18 cellular contexts compared by ENCODE assay signal in the genomic region with DNA sequence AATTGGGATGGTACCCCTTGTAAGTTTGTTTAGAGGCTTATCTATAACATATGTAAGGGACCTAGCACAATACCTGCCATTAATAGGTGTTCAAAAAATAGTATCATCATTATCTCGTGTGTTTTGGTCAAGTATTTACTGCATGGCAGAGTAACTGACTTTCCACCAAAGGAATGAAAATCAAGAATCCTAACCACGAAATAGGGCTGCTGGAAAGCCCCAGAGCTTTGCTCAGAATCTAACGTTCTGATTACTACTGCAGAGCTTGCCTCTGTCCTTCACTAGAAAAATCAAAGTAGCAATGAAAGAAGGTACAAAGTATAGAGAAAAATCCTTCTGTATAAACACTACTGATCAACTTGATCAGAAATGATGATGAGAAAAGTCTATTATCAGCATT. TPM values are rescaled to one million over a fixed set of nuclear protein-coding genes. Genes with fewer than 3 reads are reported as not detected.
A peak's percentile ranks its signal among the peaks of the same experiment; 100 is the strongest.
DNase-seq lines count a peak whose midpoint lies in the region; ATAC-seq, FAIRE-seq and TF ChIP-seq lines count a peak whose summit lies in the region.
"Had no signal": no experiment of that assay in that cellular context is flagged by ENCODE, and none has a peak within 500 bp of the region (broad histone marks: within the 10 kb centered on the region; RNA-seq: fewer than 3 reads in every experiment).

No MANE protein-coding gene starts in this region.

- peak overlapping the region; percentile 66 for H3K27ac Mint-ChIP-seq in activated T-helper 1 cell treated with anti-CD3 and anti-CD28 coated beads, Interleukin-12 subunit alpha, Interleukin-12 subunit beta, Interleukin-2, Interleukin-4 antibody, amounts not matched to agents 30 ng/mL and 10 ng/mL and 1 ng/mL, durations not matched to agents 14 hours and 24 hours and 36 hours
- H3K27ac Mint-ChIP-seq in activated CD4-positive, alpha-beta memory T cell treated with anti-CD3 and anti-CD28 coated beads for 36 hours: no peak overlapping the region
- H3K27ac Mint-ChIP-seq: CD8-positive, alpha-beta T cell had no signal

- CTCF ChIA-PET in activated CD4-positive, alpha-beta memory T cell treated with anti-CD3 and anti-CD28 coated beads for 36 hours (lab: Charles Lee): no interaction called here

- peak; percentile 52 for FAIRE-seq in GM18507 (lab: Jason Lieb, UNC)
- FAIRE-seq: D721Med, HepG2, HTR-8/SVneo had no signal

- intact Hi-C loops in activated T-helper 1 cell treated with anti-CD3 and anti-CD28 coated beads, Interleukin-12 subunit alpha, Interleukin-12 subunit beta, Interleukin-2, Interleukin-4 antibody, amounts not matched to agents 30 ng/mL and 10 ng/mL and 1 ng/mL, durations not matched to agents 14 hours and 24 hours and 36 hours (cut with micrococcal nuclease): no loop called here
- intact Hi-C loops in activated CD4-positive, alpha-beta memory T cell treated with anti-CD3 and anti-CD28 coated beads for 36 hours (cut with micrococcal nuclease): no loop called here

- peaks cover 84% of the 10 kb centered on the region for H3K36me3 Mint-ChIP-seq in activated T-helper 1 cell treated with anti-CD3 and anti-CD28 coated beads, Interleukin-12 subunit alpha, Interleukin-12 subunit beta, Interleukin-2, Interleukin-4 antibody, amounts not matched to agents 30 ng/mL and 10 ng/mL and 1 ng/mL, durations not matched to agents 14 hours and 24 hours and 36 hours (ENCODE audit: low read depth)
- peaks cover 82% of the 10 kb centered on the region for H3K36me3 Mint-ChIP-seq in activated CD4-positive, alpha-beta memory T cell treated with anti-CD3 and anti-CD28 coated beads for 36 hours

- DNase-seq in GM12865 (ENCODE audit: low read depth) (peak; percentile 37), GM18507 (ENCODE audit: extremely low spot score, insufficient read length, low read depth) (no peak), fibroblast of peridontal ligament (ENCODE audit: extremely low read depth) (peak; percentile 23), cerebellum (ENCODE audit: low spot score) (no peak)
- DNase-seq in activated T-helper 1 cell treated with anti-CD3 and anti-CD28 coated beads, Interleukin-12 subunit alpha, Interleukin-12 subunit beta, Interleukin-2, Interleukin-4 antibody, amounts not matched to agents 30 ng/mL and 10 ng/mL and 1 ng/mL, durations not matched to agents 14 hours and 24 hours and 36 hours (ENCODE audit: low spot score): no peak
- DNase-seq in activated CD4-positive, alpha-beta memory T cell treated with anti-CD3 and anti-CD28 coated beads for 36 hours: no peak
- DNase-seq: CD8-positive, alpha-beta T cell; COR-L47; DND-41; GDM1; GM23248; H7 had no signal

- no peaks in the 10 kb centered on the region for H3K27me3 Mint-ChIP-seq in activated T-helper 1 cell treated with anti-CD3 and anti-CD28 coated beads, Interleukin-12 subunit alpha, Interleukin-12 subunit beta, Interleukin-2, Interleukin-4 antibody, amounts not matched to agents 30 ng/mL and 10 ng/mL and 1 ng/mL, durations not matched to agents 14 hours and 24 hours and 36 hours (ENCODE audit: insufficient read depth)
- H3K27me3 Mint-ChIP-seq in activated CD4-positive, alpha-beta memory T cell treated with anti-CD3 and anti-CD28 coated beads for 36 hours: no peaks in the 10 kb centered on the region

- POLR2A ChIA-PET in activated CD4-positive, alpha-beta memory T cell treated with anti-CD3 and anti-CD28 coated beads for 36 hours (lab: Charles Lee): no interaction called here

- no peak overlapping the region for H3K4me3 ChIP-seq in GM12865 (ENCODE audit: low read depth, low read length)
- H3K4me3 ChIP-seq: GM23248 had no signal

- no peak for TF ChIP-seq CTCF in GM12865 (IDR thresholded peaks at IDR 0.05; ENCODE audit: insufficient read depth, low read depth, low read length, missing control alignments)

- ATAC-seq in HG02571 (IDR thresholded peaks at IDR 0.05; ENCODE audit: unreplicated experiment): no peak
- ATAC-seq: CD8-positive, alpha-beta T cell; HepG2 had no signal

- peaks cover 24% of the 10 kb centered on the region for H3K4me1 Mint-ChIP-seq in activated T-helper 1 cell treated with anti-CD3 and anti-CD28 coated beads, Interleukin-12 subunit alpha, Interleukin-12 subunit beta, Interleukin-2, Interleukin-4 antibody, amounts not matched to agents 30 ng/mL and 10 ng/mL and 1 ng/mL, durations not matched to agents 14 hours and 24 hours and 36 hours (ENCODE audit: low read depth)
- peaks cover 18% of the 10 kb centered on the region for H3K4me1 Mint-ChIP-seq in activated CD4-positive, alpha-beta memory T cell treated with anti-CD3 and anti-CD28 coated beads for 36 hours (ENCODE audit: low read depth)
- H3K4me1 Mint-ChIP-seq: CD14-positive monocyte had no signal

- H3K9me3 Mint-ChIP-seq in activated T-helper 1 cell treated with anti-CD3 and anti-CD28 coated beads, Interleukin-12 subunit alpha, Interleukin-12 subunit beta, Interleukin-2, Interleukin-4 antibody, amounts not matched to agents 30 ng/mL and 10 ng/mL and 1 ng/mL, durations not matched to agents 14 hours and 24 hours and 36 hours: peaks cover 32% of the 10 kb centered on the region
- H3K9me3 Mint-ChIP-seq in activated CD4-positive, alpha-beta memory T cell treated with anti-CD3 and anti-CD28 coated beads for 36 hours: peaks cover 26% of the 10 kb centered on the region

- no peak overlapping the region for H3K4me3 Mint-ChIP-seq in activated T-helper 1 cell treated with anti-CD3 and anti-CD28 coated beads, Interleukin-12 subunit alpha, Interleukin-12 subunit beta, Interleukin-2, Interleukin-4 antibody, amounts not matched to agents 30 ng/mL and 10 ng/mL and 1 ng/mL, durations not matched to agents 14 hours and 24 hours and 36 hours
- no peak overlapping the region for H3K4me3 Mint-ChIP-seq in activated CD4-positive, alpha-beta memory T cell treated with anti-CD3 and anti-CD28 coated beads for 36 hours
- H3K4me3 Mint-ChIP-seq: CD14-positive monocyte; CD8-positive, alpha-beta T cell had no signal

RNA-seq across cellular contexts. Expression of gene DCLRE1C, which starts 34.9 kb away (rescaled TPM):
- total RNA-seq in activated T-helper 1 cell treated with anti-CD3 and anti-CD28 coated beads, Interleukin-12 subunit alpha, Interleukin-12 subunit beta, Interleukin-2, Interleukin-4 antibody, amounts not matched to agents 30 ng/mL and 10 ng/mL and 1 ng/mL, durations not matched to agents 14 hours and 24 hours and 36 hours: 15.5 and 20.9 TPM in 2 replicates
- total RNA-seq in cerebellum: 11.1 TPM
- total RNA-seq in activated CD4-positive, alpha-beta memory T cell treated with anti-CD3 and anti-CD28 coated beads for 36 hours: 10 to 100 TPM; 17.2 to 18.3 TPM

RNA-seq across cellular contexts. Expression of gene MEIG1, which starts 40.2 kb away (rescaled TPM):
- total RNA-seq in activated T-helper 1 cell treated with anti-CD3 and anti-CD28 coated beads, Interleukin-12 subunit alpha, Interleukin-12 subunit beta, Interleukin-2, Interleukin-4 antibody, amounts not matched to agents 30 ng/mL and 10 ng/mL and 1 ng/mL, durations not matched to agents 14 hours and 24 hours and 36 hours: 0.44 TPM in 1 of 2 replicates, not detected in the other
- not detected for total RNA-seq in cerebellum
- total RNA-seq in activated CD4-positive, alpha-beta memory T cell treated with anti-CD3 and anti-CD28 coated beads for 36 hours: 1 to 10 TPM in 1 of 2 experiments, under 1 TPM in 1; 0.95 to 1.4 TPM
- total RNA-seq: A673; CD8-positive, alpha-beta T cell; GM23248; H7; HepG2 had no signal

RNA-seq across cellular contexts. Expression of gene SUV39H2, which starts 40.3 kb away (rescaled TPM):
- total RNA-seq in activated T-helper 1 cell treated with anti-CD3 and anti-CD28 coated beads, Interleukin-12 subunit alpha, Interleukin-12 subunit beta, Interleukin-2, Interleukin-4 antibody, amounts not matched to agents 30 ng/mL and 10 ng/mL and 1 ng/mL, durations not matched to agents 14 hours and 24 hours and 36 hours: 43.3 and 51.7 TPM in 2 replicates
- total RNA-seq in cerebellum: 30.6 TPM
- 10 to 100 TPM; 38.7 to 39.8 TPM for total RNA-seq in activated CD4-positive, alpha-beta memory T cell treated with anti-CD3 and anti-CD28 coated beads for 36 hours

Comparison
In these comparisons a context has a peak if more than half of its experiments do, and no peak if none do; other contexts are left out.
1. DNase-seq: peak in GM12865 (single experiment) and fibroblast of peridontal ligament (single experiment); none in GM18507 (single experiment), activated T-helper 1 cell treated with anti-CD3 and anti-CD28 coated beads, Interleukin-12 subunit alpha, Interleukin-12 subunit beta, Interleukin-2, Interleukin-4 antibody, amounts not matched to agents 30 ng/mL and 10 ng/mL and 1 ng/mL, durations not matched to agents 14 hours and 24 hours and 36 hours (single experiment), cerebellum (single experiment) and activated CD4-positive, alpha-beta memory T cell treated with anti-CD3 and anti-CD28 coated beads for 36 hours (single experiment).